In the genomic region with DNA sequence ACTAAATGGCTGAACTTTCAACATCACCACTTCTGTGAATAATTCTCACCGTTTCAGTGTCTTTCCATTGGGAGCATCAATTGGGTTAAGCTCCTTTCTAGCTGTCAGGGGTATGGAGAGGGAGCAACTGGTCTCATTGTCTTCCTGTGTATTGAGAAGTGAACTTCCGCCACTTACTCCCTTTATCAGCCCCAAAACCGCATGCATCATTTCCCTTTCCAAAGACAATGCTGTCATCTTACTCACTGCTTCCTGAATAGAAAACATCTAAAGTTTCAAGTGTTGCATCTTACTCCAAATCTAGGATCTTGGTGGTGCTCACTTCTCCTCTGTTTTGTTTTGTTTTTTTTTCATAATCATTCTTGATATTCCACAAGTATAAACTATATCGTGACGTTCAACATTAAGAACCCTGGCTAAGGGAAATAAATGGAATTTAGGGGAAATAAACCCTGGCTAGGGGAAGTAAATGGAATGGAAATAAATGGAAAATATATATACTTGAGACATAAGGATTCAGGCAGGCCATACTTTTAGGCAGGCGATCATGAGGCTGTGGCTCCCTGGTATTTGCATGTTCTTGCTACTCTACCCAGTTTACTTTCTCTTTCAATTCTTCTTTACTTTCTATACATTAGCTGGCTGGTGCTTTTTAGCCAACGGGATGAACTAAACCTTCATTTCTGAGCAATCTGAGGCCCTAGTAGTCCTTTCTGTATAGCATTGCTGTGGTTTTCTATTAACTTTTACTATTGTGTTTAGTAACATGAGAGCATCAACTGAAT, we compare ENCODE assay signal across 12 cellular contexts.
DNase-seq lines count a peak whose midpoint lies in the region; ATAC-seq and TF ChIP-seq lines count a peak whose summit lies in the region.
"Had no signal": no experiment of that assay in that cellular context is flagged by ENCODE, and none has a peak within 500 bp of the region (broad histone marks: within the 10 kb centered on the region; RNA-seq: fewer than 3 reads in every experiment).

No MANE protein-coding gene starts in this region.

- intact Hi-C loops in prostate gland (cut with DNase I): no loop called here

- no peaks in the 10 kb centered on the region for H4K20me1 ChIP-seq in BLaER1

- CTCF ChIA-PET in WTC11 (lab: Charles Lee): no interaction called here

- H3K9me3 Mint-ChIP-seq in WTC11: peaks cover 20% of the 10 kb centered on the region

- no peaks in the 10 kb centered on the region for H3K36me3 ChIP-seq in BLaER1
- no peaks in the 10 kb centered on the region for H3K36me3 ChIP-seq in upper lobe of left lung
- no peaks in the 10 kb centered on the region for H3K36me3 ChIP-seq in prostate gland

- no peak overlapping the region for H3K27ac ChIP-seq in BLaER1
- no peak overlapping the region for H3K27ac ChIP-seq in upper lobe of left lung
- H3K27ac ChIP-seq in prostate gland: no peak overlapping the region

- no peak overlapping the region for H3K4me3 Mint-ChIP-seq in WTC11
- H3K4me3 Mint-ChIP-seq: CD4-positive, CD25-positive, alpha-beta regulatory T cell; mesothelial cell of epicardium; stimulated activated naive CD8-positive, alpha-beta T cell treated with anti-CD3 and anti-CD28 coated beads, Interleukin-15, Interleukin-2, amounts not matched to agents 100 ng/mL and 50 ng/mL, for 24 hours had no signal

- H3K27me3 ChIP-seq in BLaER1: no peaks in the 10 kb centered on the region
- H3K27me3 ChIP-seq in upper lobe of left lung: no peaks in the 10 kb centered on the region
- no peaks in the 10 kb centered on the region for H3K27me3 ChIP-seq in prostate gland (replicated peaks; ENCODE audit: insufficient read depth)

- H3K9ac ChIP-seq in BLaER1: no peak overlapping the region

- no peak for TF ChIP-seq EP300 in upper lobe of left lung (IDR thresholded peaks at IDR 0.05)

- no peak overlapping the region for H3K27ac Mint-ChIP-seq in WTC11
- H3K27ac Mint-ChIP-seq: CD4-positive, CD25-positive, alpha-beta regulatory T cell; mesothelial cell of epicardium; stimulated activated naive CD8-positive, alpha-beta T cell treated with anti-CD3 and anti-CD28 coated beads, Interleukin-15, Interleukin-2, amounts not matched to agents 100 ng/mL and 50 ng/mL, for 24 hours had no signal

- no peaks in the 10 kb centered on the region for H3K27me3 Mint-ChIP-seq in WTC11 (ENCODE audit: low read depth)
- H3K27me3 Mint-ChIP-seq: CD4-positive, CD25-positive, alpha-beta regulatory T cell; stimulated activated naive CD8-positive, alpha-beta T cell treated with anti-CD3 and anti-CD28 coated beads, Interleukin-15, Interleukin-2, amounts not matched to agents 100 ng/mL and 50 ng/mL, for 24 hours had no signal

- 62 to 69% methylated on average over 7 of the region's 7 CpGs for WGBS in upper lobe of left lung, 2 donors
- WGBS in prostate gland: 85% methylated on average over 7 of the region's 7 CpGs

- POLR2A ChIA-PET in WTC11 (lab: Charles Lee): no interaction called here

- peaks cover 21% of the 10 kb centered on the region for H3K4me1 Mint-ChIP-seq in WTC11
- H3K4me1 Mint-ChIP-seq: CD4-positive, CD25-positive, alpha-beta regulatory T cell; mesothelial cell of epicardium had no signal

- peaks cover 11% of the 10 kb centered on the region for H3K9me3 ChIP-seq in BLaER1
- peaks cover 0 to 3% (median 0%) of the 10 kb centered on the region in 4 donors for H3K9me3 ChIP-seq in upper lobe of left lung
- H3K9me3 ChIP-seq in prostate gland: no peaks in the 10 kb centered on the region

- H3K36me3 Mint-ChIP-seq in WTC11: peaks cover 15% of the 10 kb centered on the region
- H3K36me3 Mint-ChIP-seq: CD4-positive, CD25-positive, alpha-beta regulatory T cell had no signal

- DNase-seq in HT1080 (ENCODE audit: low read depth) (peak; percentile 94), WTC11 (ENCODE audit: low spot score) (no peak), NCI-H1105 (lab: John Stamatoyannopoulos, UW) (no peak), upper lobe of left lung (no peak), prostate gland (ENCODE audit: low spot score) (no peak)
- DNase-seq: CD4-positive, CD25-positive, alpha-beta regulatory T cell; NCI-H69 had no signal

- TF ChIP-seq POLR2A in upper lobe of left lung (IDR thresholded peaks at IDR 0.05) (no peak), prostate gland (IDR thresholded peaks at IDR 0.05) (no peak)

- peak overlapping the region; percentile 33 for H3K4me2 ChIP-seq in BLaER1

- peaks cover 9% of the 10 kb centered on the region; the same call in 1 of the 2 replicates for H3K4me1 ChIP-seq in BLaER1
- no peaks in the 10 kb centered on the region for H3K4me1 ChIP-seq in upper lobe of left lung
- no peaks in the 10 kb centered on the region for H3K4me1 ChIP-seq in prostate gland (replicated peaks)

- H3K4me3 ChIP-seq in BLaER1 (no peak overlapping the region), upper lobe of left lung (no peak overlapping the region), prostate gland (no peak overlapping the region)

- ATAC-seq in GM19452 (IDR thresholded peaks at IDR 0.05; ENCODE audit: unreplicated experiment): peak; percentile 69
- ATAC-seq in WTC11: peak; percentile 65
- no peak for ATAC-seq in HG03280 (IDR thresholded peaks at IDR 0.05; ENCODE audit: unreplicated experiment)
- no peak for ATAC-seq in upper lobe of left lung (ENCODE audit: low FRiP score in 2 of 2)

- no peak for TF ChIP-seq CTCF in WTC11 (IDR thresholded peaks at IDR 0.05)
- TF ChIP-seq CTCF in upper lobe of left lung (IDR thresholded peaks at IDR 0.05): no peak
- TF ChIP-seq CTCF in prostate gland (IDR thresholded peaks at IDR 0.05): no peak

TF ChIP-seq in WTC11, 78 proteins besides CTCF, POLR2A, EP300 and RAD21:
- no peak for TF ChIP-seq PREB (CRISPR knock-in tag; IDR thresholded peaks at IDR 0.05; ENCODE audit: borderline replicate concordance)
- TF ChIP-seq CREM (CRISPR knock-in tag; IDR thresholded peaks at IDR 0.05): no peak
- no peak for TF ChIP-seq USF2 (CRISPR knock-in tag; IDR thresholded peaks at IDR 0.05)
- TF ChIP-seq, protein P1, sequence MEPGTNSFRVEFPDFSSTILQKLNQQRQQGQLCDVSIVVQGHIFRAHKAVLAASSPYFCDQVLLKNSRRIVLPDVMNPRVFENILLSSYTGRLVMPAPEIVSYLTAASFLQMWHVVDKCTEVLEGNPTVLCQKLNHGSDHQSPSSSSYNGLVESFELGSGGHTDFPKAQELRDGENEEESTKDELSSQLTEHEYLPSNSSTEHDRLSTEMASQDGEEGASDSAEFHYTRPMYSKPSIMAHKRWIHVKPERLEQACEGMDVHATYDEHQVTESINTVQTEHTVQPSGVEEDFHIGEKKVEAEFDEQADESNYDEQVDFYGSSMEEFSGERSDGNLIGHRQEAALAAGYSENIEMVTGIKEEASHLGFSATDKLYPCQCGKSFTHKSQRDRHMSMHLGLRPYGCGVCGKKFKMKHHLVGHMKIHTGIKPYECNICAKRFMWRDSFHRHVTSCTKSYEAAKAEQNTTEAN (CRISPR knock-in tag; IDR thresholded peaks at IDR 0.05): no peak

Comparison
In these comparisons a context has a peak if more than half of its experiments do, and no peak if none do; other contexts are left out.
1. ATAC-seq: peak in GM19452 (single experiment) and WTC11 (single experiment); none in HG03280 (single experiment) and upper lobe of left lung (0 of 2).